Comparison of ENCODE assay signal across 20 cellular contexts in genomic region chr1:190124068-190124467, GRCh38.
DNase-seq lines count a peak whose midpoint lies in the region; ATAC-seq and TF ChIP-seq lines count a peak whose summit lies in the region.
"Had no signal": no experiment of that assay in that cellular context is flagged by ENCODE, and none has a peak within 500 bp of the region (broad histone marks: within the 10 kb centered on the region; RNA-seq: fewer than 3 reads in every experiment).

No MANE protein-coding gene starts in this region.

- intact Hi-C loops in Calu3 (cut with micrococcal nuclease; ENCODE audit: unreplicated experiment) = no loop called here

- H3K4me3 ChIP-seq in LNCaP clone FGC (ENCODE audit: low read depth, low read length) = no peak overlapping the region
- H3K4me3 ChIP-seq in WERI-Rb-1 (ENCODE audit: low read depth, low read length) = no peak overlapping the region
- H3K4me3 ChIP-seq: coronary artery, Peyer's patch, right atrium auricular region had no signal

- H3K36me3 ChIP-seq in WERI-Rb-1 = no peaks in the 10 kb centered on the region
- H3K36me3 ChIP-seq: Peyer's patch, right atrium auricular region had no signal

- peak; percentile 14 for DNase-seq in Calu3
- no peak for DNase-seq in LNCaP clone FGC (ENCODE audit: low read depth)
- peak; percentile 7 for DNase-seq in WERI-Rb-1
- DNase-seq in nephron progenitor cell = no peak
- DNase-seq in naive thymus-derived CD8-positive, alpha-beta T cell = no peak
- DNase-seq: activated CD8-positive, alpha-beta memory T cell treated with anti-CD3 and anti-CD28 coated beads, Interleukin-2, amount 50 U/mL, for 4 hours; CD4-positive, alpha-beta memory T cell; DND-41; NCI-H524 treated with DMSO at 0.1 percent for 48 hours; Peyer's patch; stimulated activated CD4-positive, alpha-beta T cell treated with anti-CD3 and anti-CD28 coated beads, Interleukin-4, amount 100 ng/mL, for 4 hours; stimulated activated naive CD8-positive, alpha-beta T cell treated with anti-CD3 and anti-CD28 coated beads, Interleukin-15, Interleukin-2, amounts not matched to agents 100 U/mL and 50 U/mL, for 24 hours; T-helper 17 cell had no signal

- H3K27ac Mint-ChIP-seq in Calu3 (ENCODE audit: unreplicated experiment) = no peak overlapping the region
- peak overlapping the region; percentile 19 for H3K27ac Mint-ChIP-seq in nephron progenitor cell
- H3K27ac Mint-ChIP-seq in naive thymus-derived CD8-positive, alpha-beta T cell = no peak overlapping the region
- H3K27ac Mint-ChIP-seq: brain; CD4-positive, alpha-beta memory T cell; T-helper 17 cell had no signal

- H3K4me1 Mint-ChIP-seq in Calu3 (ENCODE audit: low read depth, unreplicated experiment) (no peaks in the 10 kb centered on the region), nephron progenitor cell (no peaks in the 10 kb centered on the region)
- H3K4me1 Mint-ChIP-seq in naive thymus-derived CD8-positive, alpha-beta T cell = no peaks in the 10 kb centered on the region
- H3K4me1 Mint-ChIP-seq: brain; CD4-positive, alpha-beta memory T cell; T-helper 17 cell had no signal

- no peak overlapping the region for H3K27ac ChIP-seq in WERI-Rb-1
- H3K27ac ChIP-seq: coronary artery, HL-60, Peyer's patch, right atrium auricular region had no signal

- ATAC-seq in naive thymus-derived CD8-positive, alpha-beta T cell = no peak
- ATAC-seq in GM19328 (IDR thresholded peaks at IDR 0.05; ENCODE audit: unreplicated experiment) (no peak), HG03457 (IDR thresholded peaks at IDR 0.05; ENCODE audit: unreplicated experiment) (no peak), SK-N-SH treated with all-trans-retinoic acid at 6 μM for 48 hours (no peak)
- ATAC-seq: stimulated activated naive CD8-positive, alpha-beta T cell treated with anti-CD3 and anti-CD28 coated beads, Interleukin-15, Interleukin-2, amounts not matched to agents 100 U/mL and 50 U/mL, for 24 hours; T-helper 17 cell had no signal

- H3K27me3 ChIP-seq in WERI-Rb-1 (ENCODE audit: insufficient read depth, low read depth, severe bottlenecking) = no peaks in the 10 kb centered on the region
- H3K27me3 ChIP-seq: Peyer's patch, right atrium auricular region had no signal

- no TSS peak for BruUV-seq in Calu3 (replicated peaks; lab: Mats Ljungman, UMichigan)

- TF ChIP-seq CTCF in Calu3 (IDR thresholded peaks at IDR 0.05; ENCODE audit: unreplicated experiment) (no peak), LNCaP clone FGC (IDR thresholded peaks at IDR 0.05; ENCODE audit: control insufficient read depth, extremely low read depth, insufficient read depth) (peak; percentile 28), WERI-Rb-1 (IDR thresholded peaks at IDR 0.05; ENCODE audit: low read depth, low read length) (no peak), nephron progenitor cell (IDR thresholded peaks at IDR 0.05) (no peak)

- H3K27me3 Mint-ChIP-seq in Calu3 (ENCODE audit: unreplicated experiment) = no peaks in the 10 kb centered on the region
- no peaks in the 10 kb centered on the region for H3K27me3 Mint-ChIP-seq in nephron progenitor cell (ENCODE audit: low read depth, poor library complexity)
- no peaks in the 10 kb centered on the region for H3K27me3 Mint-ChIP-seq in naive thymus-derived CD8-positive, alpha-beta T cell
- H3K27me3 Mint-ChIP-seq: brain; CD4-positive, alpha-beta memory T cell; T-helper 17 cell had no signal

- H3K36me3 Mint-ChIP-seq in Calu3 (ENCODE audit: insufficient read depth, unreplicated experiment) (no peaks in the 10 kb centered on the region), nephron progenitor cell (ENCODE audit: low read depth) (no peaks in the 10 kb centered on the region)
- no peaks in the 10 kb centered on the region for H3K36me3 Mint-ChIP-seq in naive thymus-derived CD8-positive, alpha-beta T cell
- H3K36me3 Mint-ChIP-seq: brain; CD4-positive, alpha-beta memory T cell had no signal

- CTCF ChIA-PET in Calu3 (lab: Charles Lee) = no interaction called here

- no peak overlapping the region for H3K4me3 Mint-ChIP-seq in Calu3 (ENCODE audit: low read depth, unreplicated experiment)
- no peak overlapping the region for H3K4me3 Mint-ChIP-seq in nephron progenitor cell
- no peak overlapping the region for H3K4me3 Mint-ChIP-seq in naive thymus-derived CD8-positive, alpha-beta T cell
- H3K4me3 Mint-ChIP-seq: brain; CD4-positive, alpha-beta memory T cell; T-helper 17 cell had no signal

- H3K9me3 Mint-ChIP-seq in Calu3 (ENCODE audit: low read depth, unreplicated experiment) = no peaks in the 10 kb centered on the region
- H3K9me3 Mint-ChIP-seq in nephron progenitor cell = no peaks in the 10 kb centered on the region
- H3K9me3 Mint-ChIP-seq in naive thymus-derived CD8-positive, alpha-beta T cell = peaks cover 0 to 9% (median 2%) of the 10 kb centered on the region in 9 donors
- H3K9me3 Mint-ChIP-seq: brain had no signal

- H3K9me3 ChIP-seq in WERI-Rb-1 (ENCODE audit: severe bottlenecking) = no peaks in the 10 kb centered on the region
- H3K9me3 ChIP-seq: Peyer's patch, right atrium auricular region had no signal

- POLR2A ChIA-PET in naive thymus-derived CD8-positive, alpha-beta T cell (lab: Charles Lee) = no interaction called here

TF ChIP-seq in SK-N-SH treated with all-trans-retinoic acid at 6 μM for 48 hours, 23 proteins besides CTCF, POLR2A, EP300 and RAD21:
- TF ChIP-seq SNAI2 (CRISPR knock-in tag; IDR thresholded peaks at IDR 0.05) (no peak), ZNF70 (CRISPR knock-in tag; IDR thresholded peaks at IDR 0.05) (no peak), CSDC2 (CRISPR knock-in tag; IDR thresholded peaks at IDR 0.05) (no peak), ZFP3 (CRISPR knock-in tag; IDR thresholded peaks at IDR 0.05) (no peak), ZC3H10 (CRISPR knock-in tag; IDR thresholded peaks at IDR 0.05) (no peak), ZNF565 (CRISPR knock-in tag; conservative IDR thresholded peaks at IDR 0.05; ENCODE audit: low read depth) (no peak), POU6F1 (CRISPR knock-in tag; IDR thresholded peaks at IDR 0.05; ENCODE audit: borderline replicate concordance, low read depth) (no peak), ISL1 (CRISPR knock-in tag; IDR thresholded peaks at IDR 0.05) (no peak), GLIS3 (CRISPR knock-in tag; IDR thresholded peaks at IDR 0.05) (no peak)
- TF ChIP-seq, protein P1, sequence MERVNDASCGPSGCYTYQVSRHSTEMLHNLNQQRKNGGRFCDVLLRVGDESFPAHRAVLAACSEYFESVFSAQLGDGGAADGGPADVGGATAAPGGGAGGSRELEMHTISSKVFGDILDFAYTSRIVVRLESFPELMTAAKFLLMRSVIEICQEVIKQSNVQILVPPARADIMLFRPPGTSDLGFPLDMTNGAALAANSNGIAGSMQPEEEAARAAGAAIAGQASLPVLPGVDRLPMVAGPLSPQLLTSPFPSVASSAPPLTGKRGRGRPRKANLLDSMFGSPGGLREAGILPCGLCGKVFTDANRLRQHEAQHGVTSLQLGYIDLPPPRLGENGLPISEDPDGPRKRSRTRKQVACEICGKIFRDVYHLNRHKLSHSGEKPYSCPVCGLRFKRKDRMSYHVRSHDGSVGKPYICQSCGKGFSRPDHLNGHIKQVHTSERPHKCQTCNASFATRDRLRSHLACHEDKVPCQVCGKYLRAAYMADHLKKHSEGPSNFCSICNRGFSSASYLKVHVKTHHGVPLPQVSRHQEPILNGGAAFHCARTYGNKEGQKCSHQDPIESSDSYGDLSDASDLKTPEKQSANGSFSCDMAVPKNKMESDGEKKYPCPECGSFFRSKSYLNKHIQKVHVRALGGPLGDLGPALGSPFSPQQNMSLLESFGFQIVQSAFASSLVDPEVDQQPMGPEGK (CRISPR knock-in tag; IDR thresholded peaks at IDR 0.05; ENCODE audit: borderline replicate concordance) = no peak

Comparison
In these comparisons a context has a peak if more than half of its experiments do, and no peak if none do; other contexts are left out.
1. DNase-seq: peak in Calu3 (single experiment) and WERI-Rb-1 (single experiment); none in LNCaP clone FGC (single experiment), nephron progenitor cell (single experiment) and naive thymus-derived CD8-positive, alpha-beta T cell (0 of 10).